20 cellular contexts compared by ENCODE assay signal in genomic region chrX:119252716-119253115, GRCh38.
"Had no signal": no experiment of that assay in that cellular context is flagged by ENCODE, and none has a peak within 500 bp of the region (broad histone marks: within the 10 kb centered on the region; RNA-seq: fewer than 3 reads in every experiment).

No MANE protein-coding gene starts in this region.

- H3K36me3 ChIP-seq: SJSA1 had no signal

- H3K4me3 ChIP-seq: K562, SJSA1, SK-N-MC had no signal

- H3K27me3 ChIP-seq: SJSA1 had no signal

- H3K9ac ChIP-seq: KMS-11 had no signal

- H3K4me2 ChIP-seq: KMS-11 had no signal

- H3K27ac ChIP-seq: HL-60, KMS-11, SJSA1, SK-N-MC had no signal

- DNase-seq: MM.1S, NCI-H1092 treated with DMSO at 0.1 percent for 48 hours, NCI-H1436, NCI-H187, NCI-H2029, NCI-H2081 treated with DMSO at 0.1 percent for 48 hours, NCI-H2171 treated with DMSO at 0.1 percent for 48 hours, NCI-H345, NCI-H446 treated with DMSO at 0.1 percent for 48 hours, NCI-H510A treated with DMSO at 0.1 percent for 48 hours, NCI-H69, NCI-H774, Right ventricle myocardium superior, RPMI8226, SIG-M5 had no signal

- H3K9me3 ChIP-seq: SJSA1 had no signal
